ENCODE assay signal across 8 cellular contexts in the genomic region with DNA sequence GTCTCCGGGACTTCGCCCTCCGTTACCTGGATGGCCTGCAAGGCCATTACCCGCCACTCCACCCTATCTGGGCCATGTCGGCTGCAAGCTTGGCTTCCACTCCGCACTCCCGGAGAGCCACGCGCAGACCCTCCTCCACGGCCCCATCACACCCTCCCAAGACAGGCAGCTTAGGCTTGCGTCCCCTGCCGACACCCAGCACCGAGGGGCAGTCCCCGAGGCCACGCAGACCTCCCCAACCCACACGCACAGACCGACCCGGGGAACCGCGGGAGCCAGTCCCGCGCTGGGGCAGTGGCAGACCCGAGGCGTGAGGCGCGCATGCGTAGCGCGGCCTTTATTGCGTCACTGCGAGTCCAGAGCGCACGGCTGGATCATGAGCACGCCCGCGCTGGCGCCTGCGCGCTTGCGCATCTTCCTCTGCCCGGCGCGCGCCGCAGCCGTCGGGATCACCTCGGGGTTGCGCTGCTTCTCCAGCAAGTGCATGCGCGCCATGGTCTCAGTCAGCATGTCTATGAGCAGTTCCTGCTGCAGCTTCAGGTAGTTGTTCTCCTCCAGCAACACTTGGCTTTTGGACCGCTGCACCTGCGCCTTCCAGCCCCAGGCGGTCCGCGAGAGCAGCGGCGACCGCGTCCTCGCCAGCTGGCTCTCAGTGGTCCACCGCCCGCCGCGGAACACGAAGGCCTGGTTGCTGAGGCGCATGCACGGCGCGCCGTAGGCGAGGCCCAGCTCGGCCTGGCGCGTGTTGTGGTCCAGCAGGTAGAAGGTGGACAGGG. TPM values are rescaled to one million over a fixed set of nuclear protein-coding genes. Genes with fewer than 3 reads are reported as not detected.
DNase-seq lines count a peak whose midpoint lies in the region; ATAC-seq and TF ChIP-seq lines count a peak whose summit lies in the region.

No MANE protein-coding gene starts in this region.

- peak; percentile 99 for DNase-seq in AG20443 (ENCODE audit: low spot score)
- peak; percentile 82 for DNase-seq in NCI-H446 treated with DMSO at 0.1 percent for 48 hours (lab: John Stamatoyannopoulos, UW)
- DNase-seq in activated CD4-positive, alpha-beta T cell treated with anti-CD3 and anti-CD28 coated beads for 1 hour, result peak; percentile 88
- peak; percentile 94 for DNase-seq in cerebellum (ENCODE audit: low spot score)
- DNase-seq in kidney epithelial cell (ENCODE audit: low read depth), result peak; percentile 77
- peak; percentile 86 to 90 for DNase-seq in stimulated activated CD4-positive, alpha-beta T cell treated with anti-CD3 and anti-CD28 coated beads, Interleukin-15, amount 100 ng/mL, for 1 hour (ENCODE audit: low read depth in 1 of 2, low spot score in 1 of 2)

- H3K36me3 ChIP-seq in kidney epithelial cell (ENCODE audit: control insufficient read depth, insufficient read depth, low read length), result no peaks in the 10 kb centered on the region

- peak; percentile 9 for TF ChIP-seq CTCF in kidney epithelial cell (IDR thresholded peaks at IDR 0.05; ENCODE audit: insufficient read depth, low read length, poor library complexity, severe bottlenecking)

- peak overlapping the region; percentile 96 for H3K4me3 ChIP-seq in kidney epithelial cell (ENCODE audit: low read depth, low read length)

- peak; percentile 97 for TF ChIP-seq POLR2A in GM19099 (IDR thresholded peaks at IDR 0.05; ENCODE audit: extremely low read depth, insufficient read length, low read depth)

- peak; percentile 92 for ATAC-seq in HG03354 (IDR thresholded peaks at IDR 0.05; ENCODE audit: poor library complexity, severe bottlenecking, unreplicated experiment)

- no peaks in the 10 kb centered on the region for H3K27me3 ChIP-seq in kidney epithelial cell (ENCODE audit: control insufficient read depth, insufficient read depth, low read length)

RNA-seq across cellular contexts. Expression of gene CBY3, which starts 2.4 kb away (rescaled TPM):
- total RNA-seq in cerebellum, result 0.64 TPM
- not detected in 2 replicates for total RNA-seq in kidney epithelial cell

RNA-seq across cellular contexts. Expression of gene CANX, which starts 20.3 kb away (rescaled TPM):
- 288 TPM for total RNA-seq in cerebellum
- total RNA-seq in kidney epithelial cell, result 586 and 649 TPM in 2 replicates

RNA-seq across cellular contexts. Expression of gene MAML1, which starts 54.2 kb away (rescaled TPM):
- total RNA-seq in cerebellum (22.8 TPM), kidney epithelial cell (17.5 and 18.8 TPM in 2 replicates)

RNA-seq across cellular contexts. Expression of gene HNRNPH1, which starts 55.0 kb away (rescaled TPM):
- total RNA-seq in cerebellum, result 980 TPM
- total RNA-seq in kidney epithelial cell, result 291 and 325 TPM in 2 replicates

Comparison
In these comparisons a context has a peak if more than half of its experiments do, and no peak if none do; other contexts are left out.
1. Peak in every context shown above with its lines: DNase-seq, ATAC-seq and H3K4me3 ChIP-seq.